In genomic region chr20:21291026-21291425, GRCh38 we compare ENCODE assay signal across 16 cellular contexts. TPM values are rescaled to one million over a fixed set of nuclear protein-coding genes. Genes with fewer than 3 reads are reported as not detected.
A peak's percentile ranks its signal among the peaks of the same experiment; 100 is the strongest.
DNase-seq lines count a peak whose midpoint lies in the region; ATAC-seq and TF ChIP-seq lines count a peak whose summit lies in the region.
"Had no signal": no experiment of that assay in that cellular context is flagged by ENCODE, and none has a peak within 500 bp of the region (broad histone marks: within the 10 kb centered on the region; RNA-seq: fewer than 3 reads in every experiment).

No MANE protein-coding gene starts in this region.

- DNase-seq in ELR (ENCODE audit: low read depth) (peak; percentile 92), HS-5 (ENCODE audit: low read depth) (peak; percentile 96), RPMI7951 (ENCODE audit: low read depth) (peak; percentile 34), foreskin fibroblast (peak; percentile 69 to 86), foreskin melanocyte (no peak)
- DNase-seq: ACHN; Calu3; CD4-positive, alpha-beta T cell; DMS79 treated with DMSO at 0.1 percent for 48 hours; GF-D8; NCI-H1092; NCI-H1694 treated with DMSO at 0.1 percent for 48 hours; NCI-H446 had no signal

- H3K4me3 ChIP-seq in foreskin fibroblast (ENCODE audit: low read depth in 1 of 2, low read length in 2 of 2), result no peak overlapping the region
- H3K4me3 ChIP-seq: SJSA1 had no signal

- ATAC-seq in GM18511 (IDR thresholded peaks at IDR 0.05; ENCODE audit: unreplicated experiment) (no peak), HG02870 (IDR thresholded peaks at IDR 0.05; ENCODE audit: unreplicated experiment) (no peak)

- no peak for TF ChIP-seq CTCF in foreskin fibroblast (IDR thresholded peaks at IDR 0.05; ENCODE audit: low read depth, low read length)

RNA-seq across cellular contexts. Expression of gene XRN2, which starts 12.1 kb away (rescaled TPM):
- total RNA-seq in RPMI7951 (2014; rRNA removed; shearing (Covaris generic)), result 128 and 151 TPM in 2 replicates
